Comparison of ENCODE assay signal across 10 cellular contexts in the genomic region with DNA sequence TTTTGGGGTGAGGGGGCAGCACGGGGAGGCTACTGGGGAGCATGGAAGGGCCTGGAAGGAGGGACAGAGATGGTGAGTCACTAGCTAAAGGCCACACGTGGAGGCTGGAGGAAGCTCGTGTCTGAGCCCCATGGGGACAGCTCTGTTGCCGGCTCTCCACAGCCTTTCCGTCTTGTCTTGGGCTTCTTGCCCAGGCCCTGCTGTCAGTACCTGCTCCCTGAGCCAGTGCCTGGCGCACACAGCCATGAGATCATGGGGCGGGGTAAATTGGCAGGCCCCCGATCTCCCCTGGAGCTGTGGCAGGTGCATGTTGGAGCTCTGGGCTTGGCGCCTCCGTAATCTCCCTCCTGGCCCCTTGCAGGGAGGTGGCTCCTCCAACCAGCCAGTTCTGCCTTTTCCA. TPM values are rescaled to one million over a fixed set of nuclear protein-coding genes. Genes with fewer than 3 reads are reported as not detected.
A peak's percentile ranks its signal among the peaks of the same experiment; 100 is the strongest.
DNase-seq lines count a peak whose midpoint lies in the region; ATAC-seq and TF ChIP-seq lines count a peak whose summit lies in the region.
"Had no signal": no experiment of that assay in that cellular context is flagged by ENCODE, and none has a peak within 500 bp of the region (broad histone marks: within the 10 kb centered on the region; RNA-seq: fewer than 3 reads in every experiment).

No MANE protein-coding gene starts in this region.

- no peak for TF ChIP-seq CTCF in esophagus squamous epithelium (IDR thresholded peaks at IDR 0.05)
- no peak for TF ChIP-seq CTCF in prostate gland (IDR thresholded peaks at IDR 0.05)

- DNase-seq in G401 (ENCODE audit: low spot score) (peak; percentile 97), NCI-H2196 (lab: John Stamatoyannopoulos, UW; ENCODE audit: unreplicated experiment) (peak; percentile 85), esophagus squamous epithelium (lab: John Stamatoyannopoulos, UW) (no peak), prostate gland (ENCODE audit: low spot score) (peak; percentile 88), globus pallidus (ENCODE audit: low spot score) (no peak), AG08396 (ENCODE audit: low spot score) (no peak)
- DNase-seq: GDM1 had no signal

- 18 to 20% methylated on average over 5 of the region's 10 CpGs for WGBS in esophagus squamous epithelium, 2 donors
- 16% methylated on average over 8 of the region's 10 CpGs for WGBS in prostate gland

- peak overlapping the region; percentile 45 to 74 (median 48) for H3K27ac ChIP-seq in esophagus squamous epithelium
- peak overlapping the region; percentile 28 to 66 for H3K27ac ChIP-seq in prostate gland
- H3K27ac ChIP-seq: ascending aorta had no signal

- H3K4me1 ChIP-seq in esophagus squamous epithelium = peaks cover 25 to 65% (median 28%) of the 10 kb centered on the region in 3 donors
- no peaks in the 10 kb centered on the region for H3K4me1 ChIP-seq in prostate gland (replicated peaks)

- H3K27me3 ChIP-seq in esophagus squamous epithelium = peaks cover 0 to 13% (median 0%) of the 10 kb centered on the region in 4 donors
- no peaks in the 10 kb centered on the region for H3K27me3 ChIP-seq in prostate gland (replicated peaks; ENCODE audit: insufficient read depth)
- H3K27me3 ChIP-seq: ascending aorta had no signal

- H3K36me3 ChIP-seq in esophagus squamous epithelium (no peaks in the 10 kb centered on the region), prostate gland (no peaks in the 10 kb centered on the region)
- H3K36me3 ChIP-seq: ascending aorta had no signal

- TF ChIP-seq POLR2A in esophagus squamous epithelium (IDR thresholded peaks at IDR 0.05) (no peak), prostate gland (IDR thresholded peaks at IDR 0.05) (no peak)

- intact Hi-C loops in esophagus squamous epithelium (cut with DNase I) (no loop called here), prostate gland (cut with DNase I) (no loop called here)

- no peak overlapping the region for H3K4me3 ChIP-seq in esophagus squamous epithelium
- no peak overlapping the region for H3K4me3 ChIP-seq in prostate gland
- H3K4me3 ChIP-seq: ascending aorta had no signal

- ATAC-seq in HG03159 (IDR thresholded peaks at IDR 0.05; ENCODE audit: unreplicated experiment) = no peak
- no peak for ATAC-seq in HG03571 (IDR thresholded peaks at IDR 0.05; ENCODE audit: unreplicated experiment)

- H3K9me3 ChIP-seq in esophagus squamous epithelium (no peaks in the 10 kb centered on the region), prostate gland (no peaks in the 10 kb centered on the region)
- H3K9me3 ChIP-seq: ascending aorta had no signal

- in situ Hi-C loops in G401 (cut with HindIII; ENCODE audit: low sequenced_read_pairs) = no loop called here

RNA-seq across cellular contexts. Expression of a gene that starts 16.1 kb away (rescaled TPM):
- 0.37 and 0.44 TPM in 2 replicates for total RNA-seq in G401 (2014; rRNA removed; shearing (Covaris generic))
- total RNA-seq in esophagus squamous epithelium = 10 to 100 TPM; 11.4 to 39.6 (median 16.5) TPM
- total RNA-seq in prostate gland = 1 to 10 TPM; 1.9 to 3.7 TPM
- total RNA-seq: ascending aorta had no signal

RNA-seq across cellular contexts. Expression of a gene that starts 25.1 kb away (rescaled TPM):
- total RNA-seq in G401 (2014; rRNA removed; shearing (Covaris generic)) = 0.49 TPM in 1 of 2 replicates, not detected in the other
- total RNA-seq in esophagus squamous epithelium = 100 to 1,000 TPM in 1 of 4 donors, 10 to 100 TPM in 3; 18.7 to 118 (median 64.4) TPM
- 100 to 1,000 TPM in 1 of 2 donors, 10 to 100 TPM in 1; 53.1 to 151 TPM for total RNA-seq in prostate gland

Comparison
In these comparisons a context has a peak if more than half of its experiments do, and no peak if none do; other contexts are left out.
1. DNase-seq: peak in G401 (single experiment), NCI-H2196 (single experiment) and prostate gland (single experiment); none in esophagus squamous epithelium (single experiment), globus pallidus (single experiment) and AG08396 (single experiment).
2. RNA of a gene that starts 25.1 kb away (total RNA-seq): 53.1 to 151 TPM in prostate gland and 18.7 to 118 TPM in esophagus squamous epithelium; 0.49 TPM in G401; every median in the first group is over 10 times any median in the second.